ENCODE assay signal across 1 cellular context in genomic region chr14:65234752-65235361, GRCh38.
TF ChIP-seq lines count a peak whose summit lies in the region.

No MANE protein-coding gene starts in this region.

TF ChIP-seq in HepG2, 621 proteins besides CTCF, POLR2A, EP300 and RAD21:
- 0 out of 2 replicates have a peak, but pooled peaks have one; percentile 30 for TF ChIP-seq CEBPG (CRISPR knock-in tag; IDR thresholded peaks at IDR 0.05)
- TF ChIP-seq ATF4 (CRISPR knock-in tag; IDR thresholded peaks at IDR 0.05) = peak in 1 of 2 experiments; percentile 69; a peak in 2 of 4 replicates
- TF ChIP-seq ZNF143 (CRISPR knock-in tag; IDR thresholded peaks at IDR 0.05) = no peak
- TF ChIP-seq ZNF224 (CRISPR knock-in tag; IDR thresholded peaks at IDR 0.05) = no peak
- TF ChIP-seq THYN1 (CRISPR knock-in tag; IDR thresholded peaks at IDR 0.05; ENCODE audit: borderline replicate concordance, low read depth) = no peak
- TF ChIP-seq BRF2 (CRISPR knock-in tag; IDR thresholded peaks at IDR 0.05) = no peak
